ENCODE assay signal across 9 cellular contexts in the genomic region with DNA sequence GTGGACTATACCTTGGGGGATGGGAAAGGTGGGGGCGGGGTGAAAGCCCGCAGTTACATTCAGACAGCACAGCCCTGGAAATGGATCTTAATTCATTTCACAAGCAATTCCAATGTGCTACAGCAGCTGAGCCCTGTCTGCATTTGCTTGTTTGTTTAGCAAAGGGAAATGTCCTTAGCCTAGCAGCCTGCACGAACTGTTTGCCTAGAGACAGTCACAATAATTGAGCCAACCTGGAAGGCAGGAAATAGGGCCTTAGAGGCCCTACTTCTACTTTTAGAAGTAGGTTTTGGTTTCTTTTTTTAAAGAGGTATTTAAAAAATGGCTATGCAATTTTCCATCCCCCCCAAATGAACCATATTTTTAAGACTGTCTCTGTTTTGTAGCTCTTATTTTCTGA.
DNase-seq lines count a peak whose midpoint lies in the region; ATAC-seq and TF ChIP-seq lines count a peak whose summit lies in the region.
"Had no signal": no experiment of that assay in that cellular context is flagged by ENCODE, and none has a peak within 500 bp of the region (broad histone marks: within the 10 kb centered on the region; RNA-seq: fewer than 3 reads in every experiment).

No MANE protein-coding gene starts in this region.

- peak; percentile 76 for ATAC-seq in GM18498 (IDR thresholded peaks at IDR 0.05; ENCODE audit: unreplicated experiment)
- ATAC-seq in GM21619 (IDR thresholded peaks at IDR 0.05; ENCODE audit: unreplicated experiment), result peak; percentile 82

- intact Hi-C loops in esophagus muscularis mucosa (cut with DNase I), result no loop called here

- H3K27me3 ChIP-seq in esophagus muscularis mucosa, result no peaks in the 10 kb centered on the region
- H3K27me3 ChIP-seq: breast epithelium had no signal

- no peak for TF ChIP-seq EP300 in esophagus muscularis mucosa (IDR thresholded peaks at IDR 0.05)

- WGBS in esophagus muscularis mucosa, result 34% methylated on average over 2 of the region's 3 CpGs
- WGBS in urinary bladder, result 46% methylated on average over 3 of the region's 3 CpGs

- DNase-seq in NCI-H1092 treated with DMSO at 0.1 percent for 48 hours (lab: John Stamatoyannopoulos, UW), result peak; percentile 82
- DNase-seq in esophagus muscularis mucosa (ENCODE audit: extremely low spot score), result peak; percentile 12
- no peak for DNase-seq in NCI-H128 (lab: John Stamatoyannopoulos, UW; ENCODE audit: unreplicated experiment)
- DNase-seq in activated gamma-delta T cell (lab: John Stamatoyannopoulos, UW), result no peak
- DNase-seq in Kasumi-1 (lab: John Stamatoyannopoulos, UW), result no peak

- H3K36me3 ChIP-seq in esophagus muscularis mucosa (no peaks in the 10 kb centered on the region), urinary bladder (ENCODE audit: insufficient read depth) (no peaks in the 10 kb centered on the region)
- H3K36me3 ChIP-seq: breast epithelium had no signal

- H3K4me1 ChIP-seq in esophagus muscularis mucosa (peaks cover 14 to 28% (median 20%) of the 10 kb centered on the region in 4 donors), urinary bladder (ENCODE audit: insufficient read depth) (no peaks in the 10 kb centered on the region)
- H3K4me1 ChIP-seq: breast epithelium had no signal

- TF ChIP-seq CTCF in esophagus muscularis mucosa (IDR thresholded peaks at IDR 0.05), result no peak

- peaks cover 0 to 11% (median 0%) of the 10 kb centered on the region in 4 donors for H3K9me3 ChIP-seq in esophagus muscularis mucosa

- H3K27ac ChIP-seq in esophagus muscularis mucosa (replicated peaks in 1 of 4) (peak overlapping the region in 3 of 4 donors; percentile 3 to 37 (median 22)), urinary bladder (ENCODE audit: low read depth) (peak overlapping the region; percentile 69)

- no peak for TF ChIP-seq POLR2A in esophagus muscularis mucosa (IDR thresholded peaks at IDR 0.05; ENCODE audit: low read depth)

- H3K4me3 ChIP-seq in esophagus muscularis mucosa (no peak overlapping the region), urinary bladder (ENCODE audit: low read depth, low read length) (no peak overlapping the region)
- H3K4me3 ChIP-seq: breast epithelium had no signal

Comparison
In these comparisons a context has a peak if more than half of its experiments do, and no peak if none do; other contexts are left out.
1. DNase-seq: peak in NCI-H1092 treated with DMSO at 0.1 percent for 48 hours (single experiment) and esophagus muscularis mucosa (single experiment); none in NCI-H128 (single experiment), activated gamma-delta T cell (single experiment) and Kasumi-1 (0 of 2).